In the genomic region with DNA sequence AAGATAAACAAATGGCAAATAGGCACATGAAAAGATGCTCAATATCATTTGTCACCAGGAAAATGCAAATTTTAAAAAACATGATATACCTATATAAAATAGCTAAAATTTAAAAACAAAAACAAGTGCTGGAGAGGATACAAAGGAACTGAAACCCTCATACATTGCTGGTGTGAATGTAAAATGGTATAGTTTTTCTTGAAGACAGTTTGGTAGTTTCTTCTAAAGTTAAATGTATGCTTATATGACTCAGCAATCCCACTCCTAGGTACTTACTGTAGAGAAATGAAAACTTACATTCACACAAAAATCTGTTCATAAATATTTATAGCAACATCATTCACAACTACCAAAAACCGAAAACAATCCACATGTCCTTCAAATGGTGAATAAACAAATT, we compare ENCODE assay signal across 1 cellular context.
A peak's percentile ranks its signal among the peaks of the same experiment; 100 is the strongest.
TF ChIP-seq lines count a peak whose summit lies in the region.

No MANE protein-coding gene starts in this region.

TF ChIP-seq in GM12878, 131 proteins besides CTCF, POLR2A, EP300 and RAD21 (continued from another document):
- TF ChIP-seq, protein P1, sequence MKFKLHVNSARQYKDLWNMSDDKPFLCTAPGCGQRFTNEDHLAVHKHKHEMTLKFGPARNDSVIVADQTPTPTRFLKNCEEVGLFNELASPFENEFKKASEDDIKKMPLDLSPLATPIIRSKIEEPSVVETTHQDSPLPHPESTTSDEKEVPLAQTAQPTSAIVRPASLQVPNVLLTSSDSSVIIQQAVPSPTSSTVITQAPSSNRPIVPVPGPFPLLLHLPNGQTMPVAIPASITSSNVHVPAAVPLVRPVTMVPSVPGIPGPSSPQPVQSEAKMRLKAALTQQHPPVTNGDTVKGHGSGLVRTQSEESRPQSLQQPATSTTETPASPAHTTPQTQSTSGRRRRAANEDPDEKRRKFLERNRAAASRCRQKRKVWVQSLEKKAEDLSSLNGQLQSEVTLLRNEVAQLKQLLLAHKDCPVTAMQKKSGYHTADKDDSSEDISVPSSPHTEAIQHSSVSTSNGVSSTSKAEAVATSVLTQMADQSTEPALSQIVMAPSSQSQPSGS (IDR thresholded peaks at IDR 0.05; ENCODE audit: low read length) = peak; percentile 56; the same call in 1 of the 2 replicates
- TF ChIP-seq RFX5 (IDR thresholded peaks at IDR 0.05; ENCODE audit: low read depth, low read length) (no peak), NR2F1 (conservative IDR thresholded peaks at IDR 0.05) (no peak), ASH2L (IDR thresholded peaks at IDR 0.05; ENCODE audit: borderline replicate concordance, low read depth) (no peak), RB1 (IDR thresholded peaks at IDR 0.05; ENCODE audit: borderline replicate concordance) (no peak), MEF2A (IDR thresholded peaks at IDR 0.05; ENCODE audit: insufficient read depth, low read depth, low read length) (peak; percentile 69; the same call in 1 of the 2 replicates), YY1 (IDR thresholded peaks at IDR 0.05; ENCODE audit: low read depth, low read length) (no peak)
